ENCODE assay signal across 18 cellular contexts in the genomic region with DNA sequence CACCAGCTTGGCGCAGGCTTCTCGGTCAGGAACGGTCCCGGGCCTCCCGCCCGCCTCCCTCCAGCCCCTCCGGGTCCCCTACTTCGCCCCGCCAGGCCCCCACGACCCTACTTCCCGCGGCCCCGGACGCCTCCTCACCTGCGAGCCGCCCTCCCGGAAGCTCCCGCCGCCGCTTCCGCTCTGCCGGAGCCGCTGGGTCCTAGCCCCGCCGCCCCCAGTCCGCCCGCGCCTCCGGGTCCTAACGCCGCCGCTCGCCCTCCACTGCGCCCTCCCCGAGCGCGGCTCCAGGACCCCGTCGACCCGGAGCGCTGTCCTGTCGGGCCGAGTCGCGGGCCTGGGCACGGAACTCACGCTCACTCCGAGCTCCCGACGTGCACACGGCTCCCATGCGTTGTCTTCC. TPM values are rescaled to one million over a fixed set of nuclear protein-coding genes. Genes with fewer than 3 reads are reported as not detected.
"Had no signal": no experiment of that assay in that cellular context is flagged by ENCODE, and none has a peak within 500 bp of the region (broad histone marks: within the 10 kb centered on the region; RNA-seq: fewer than 3 reads in every experiment).

No MANE protein-coding gene starts in this region.

RNA-seq across cellular contexts. Expression of a gene that starts 36.0 kb away (rescaled TPM):
- total RNA-seq: activated CD8-positive, alpha-beta T cell treated with anti-CD3 and anti-CD28 coated beads for 36 hours; activated naive CD4-positive, alpha-beta T cell treated with anti-CD3 and anti-CD28 coated beads, Interleukin-2, amount 50 U/mL, for 72 hours; activated T-cell treated with anti-CD3 and anti-CD28 coated beads, Interleukin-2, amount 50 U/mL, for 4 hours; astrocyte; bronchial epithelial cell; cardiac septum; chondrocyte; dermis blood vessel endothelial cell; endothelial cell of umbilical vein; esophagus squamous epithelium; fibroblast of lung; fibroblast of villous mesenchyme; gastroesophageal sphincter; glomerular endothelial cell; T-helper 1 cell treated with Interleukin-12 subunit alpha and Interleukin-12 subunit beta and Interleukin-4 antibody, amounts not matched to agents 30 ng/mL and 1 ng/mL, for 36 hours; WTC11 had no signal
- polyA plus RNA-seq: adipose tissue, endothelial cell of umbilical vein, esophagus, fibroblast of lung had no signal
